1 cellular context compared by ENCODE assay signal in genomic region chr6:39047434-39048327, GRCh38.
TF ChIP-seq lines count a peak whose summit lies in the region.

No MANE protein-coding gene starts in this region.

TF ChIP-seq in H1, 55 proteins besides CTCF, POLR2A, EP300 and RAD21:
- TF ChIP-seq ASH2L (IDR thresholded peaks at IDR 0.05; ENCODE audit: low read length) = no peak
- no peak for TF ChIP-seq ATF3 (IDR thresholded peaks at IDR 0.05; ENCODE audit: insufficient read depth, low read depth, low read length)
- peak; percentile 17 for TF ChIP-seq RNF2 (IDR thresholded peaks at IDR 0.05; ENCODE audit: borderline replicate concordance, low read depth, low read length, missing control alignments, poor library complexity, severe bottlenecking)
- no peak for TF ChIP-seq SP2 (IDR thresholded peaks at IDR 0.05; ENCODE audit: low read length)
- TF ChIP-seq SP4 (IDR thresholded peaks at IDR 0.05; ENCODE audit: low read length) = no peak
- TF ChIP-seq SRF (IDR thresholded peaks at IDR 0.05; ENCODE audit: low read depth, low read length) = no peak
TF ChIP-seq in H1: peak in this region for 1.
